Comparison of ENCODE assay signal across 17 cellular contexts in genomic region chr17:79928502-79929256, GRCh38.
DNase-seq lines count a peak whose midpoint lies in the region; ATAC-seq and TF ChIP-seq lines count a peak whose summit lies in the region.
"Had no signal": no experiment of that assay in that cellular context is flagged by ENCODE, and none has a peak within 500 bp of the region (broad histone marks: within the 10 kb centered on the region; RNA-seq: fewer than 3 reads in every experiment).

No MANE protein-coding gene starts in this region.

- no peak for ATAC-seq in Right ventricle myocardium inferior
- no peak for ATAC-seq in T-helper 17 cell
- ATAC-seq in activated T-cell treated with anti-CD3 and anti-CD28 coated beads, Interleukin-2, amount 50 U/mL, for 72 hours (replicated peaks in 1 of 2): no peak
- no peak for ATAC-seq in GM21619 (IDR thresholded peaks at IDR 0.05; ENCODE audit: unreplicated experiment)
- ATAC-seq: Panc1 had no signal

- intact Hi-C loops in Right ventricle myocardium inferior (cut with DNase I): no loop called here
- intact Hi-C loops in cardiac septum (cut with DNase I): no loop called here

- DNase-seq in Right ventricle myocardium inferior (ENCODE audit: missing footprints) (peak; percentile 32), cardiac septum (ENCODE audit: low spot score) (no peak), T-helper 17 cell (no peak), mesothelial cell of epicardium (ENCODE audit: low spot score in 2 of 2, unreplicated experiment in 2 of 2) (no peak), DMS153 treated with DMSO at 0.1 percent for 48 hours (lab: John Stamatoyannopoulos, UW; ENCODE audit: unreplicated experiment) (no peak), chondrocyte (ENCODE audit: low spot score) (no peak)
- no peak for DNase-seq in activated T-cell treated with anti-CD3 and anti-CD28 coated beads, Interleukin-2, amount 50 U/mL, for 72 hours
- DNase-seq: COR-L47, HCEC 1CT, MG63, NCI-H1105, NCI-H1694, NCI-H2107, NCI-H2227 treated with DMSO at 0.1 percent for 48 hours, NCI-H524 had no signal

- H3K4me3 Mint-ChIP-seq in T-helper 17 cell: peak overlapping the region; percentile 9
- peak overlapping the region; percentile 33 for H3K4me3 Mint-ChIP-seq in mesothelial cell of epicardium
- H3K4me3 Mint-ChIP-seq in activated T-cell treated with anti-CD3 and anti-CD28 coated beads, Interleukin-2, amount 50 U/mL, for 72 hours: no peak overlapping the region
- H3K4me3 Mint-ChIP-seq in chondrocyte (ENCODE audit: unreplicated experiment): no peak overlapping the region

- H3K36me3 Mint-ChIP-seq in T-helper 17 cell (ENCODE audit: low read depth): no peaks in the 10 kb centered on the region
- no peaks in the 10 kb centered on the region for H3K36me3 Mint-ChIP-seq in mesothelial cell of epicardium
- H3K36me3 Mint-ChIP-seq in activated T-cell treated with anti-CD3 and anti-CD28 coated beads, Interleukin-2, amount 50 U/mL, for 72 hours (ENCODE audit: insufficient read depth in 2 of 2): no peaks in the 10 kb centered on the region
- H3K36me3 Mint-ChIP-seq in chondrocyte (ENCODE audit: low read depth): no peaks in the 10 kb centered on the region

- H3K27ac Mint-ChIP-seq in T-helper 17 cell (no peak overlapping the region), mesothelial cell of epicardium (no peak overlapping the region), chondrocyte (ENCODE audit: unreplicated experiment) (no peak overlapping the region)
- no peak overlapping the region for H3K27ac Mint-ChIP-seq in activated T-cell treated with anti-CD3 and anti-CD28 coated beads, Interleukin-2, amount 50 U/mL, for 72 hours

- no peak for TF ChIP-seq CTCF in mesothelial cell of epicardium (IDR thresholded peaks at IDR 0.05; ENCODE audit: unreplicated experiment)
- no peak for TF ChIP-seq CTCF in chondrocyte (IDR thresholded peaks at IDR 0.05)

- H3K4me1 Mint-ChIP-seq in T-helper 17 cell (peaks cover 3% of the 10 kb centered on the region), mesothelial cell of epicardium (peaks cover 9% of the 10 kb centered on the region), chondrocyte (ENCODE audit: low read depth) (peaks cover 18% of the 10 kb centered on the region)
- H3K4me1 Mint-ChIP-seq in activated T-cell treated with anti-CD3 and anti-CD28 coated beads, Interleukin-2, amount 50 U/mL, for 72 hours (ENCODE audit: low read depth): peaks cover 16% of the 10 kb centered on the region

- peaks cover 50% of the 10 kb centered on the region for H3K27me3 Mint-ChIP-seq in T-helper 17 cell
- H3K27me3 Mint-ChIP-seq in mesothelial cell of epicardium (ENCODE audit: low read depth): peaks cover 44% of the 10 kb centered on the region
- H3K27me3 Mint-ChIP-seq in activated T-cell treated with anti-CD3 and anti-CD28 coated beads, Interleukin-2, amount 50 U/mL, for 72 hours (ENCODE audit: low read depth): peaks cover 39% of the 10 kb centered on the region
- H3K27me3 Mint-ChIP-seq in chondrocyte (ENCODE audit: low read depth): peaks cover 8% of the 10 kb centered on the region

- no peaks in the 10 kb centered on the region for H3K9me3 Mint-ChIP-seq in mesothelial cell of epicardium
- no peaks in the 10 kb centered on the region for H3K9me3 Mint-ChIP-seq in activated T-cell treated with anti-CD3 and anti-CD28 coated beads, Interleukin-2, amount 50 U/mL, for 72 hours
- no peaks in the 10 kb centered on the region for H3K9me3 Mint-ChIP-seq in chondrocyte (ENCODE audit: low read depth)

- H3K9me3 ChIP-seq in T-helper 17 cell (ENCODE audit: control insufficient read depth, low read length, poor library complexity, severe bottlenecking): no peaks in the 10 kb centered on the region
- H3K9me3 ChIP-seq: MG63 had no signal

Comparison
In these comparisons a context has a peak if more than half of its experiments do, and no peak if none do; other contexts are left out.
1. H3K4me3 Mint-ChIP-seq: peak in T-helper 17 cell (single experiment) and mesothelial cell of epicardium (single experiment); none in activated T-cell treated with anti-CD3 and anti-CD28 coated beads, Interleukin-2, amount 50 U/mL, for 72 hours (0 of 2) and chondrocyte (single experiment).